Comparison of ENCODE assay signal across 8 cellular contexts in genomic region chr13:27826379-27827353, GRCh38. TPM values are rescaled to one million over a fixed set of nuclear protein-coding genes. Genes with fewer than 3 reads are reported as not detected.
DNase-seq lines count a peak whose midpoint lies in the region; ATAC-seq, FAIRE-seq and TF ChIP-seq lines count a peak whose summit lies in the region.

No MANE protein-coding gene starts in this region.

- peak overlapping the region; percentile 48 for H3K4me3 ChIP-seq in GM23338
- H3K4me3 ChIP-seq in WI38 (ENCODE audit: low read depth, low read length): peak overlapping the region; percentile 41; the same call in 1 of the 2 replicates
- H3K4me3 ChIP-seq in keratinocyte (ENCODE audit: control insufficient read depth in 2 of 3, extremely low read depth in 1 of 3, insufficient read depth in 2 of 3, low read depth in 1 of 3, low read length in 3 of 3): peak overlapping the region; percentile 11 to 59 (median 43)

- peak overlapping the region; percentile 92 for H2AFZ ChIP-seq in GM23338
- H2AFZ ChIP-seq in keratinocyte (ENCODE audit: control insufficient read depth, low read length): peak overlapping the region; percentile 72

- H3K9me3 Mint-ChIP-seq in GM23338: peaks cover 3% of the 10 kb centered on the region; the same call in 2 of the 3 replicates

- H3K27me3 Mint-ChIP-seq in GM23338 (ENCODE audit: insufficient read depth, low read depth, poor library complexity): peaks cover 96% of the 10 kb centered on the region

- H3K9me2 ChIP-seq in GM23338 (ENCODE audit: insufficient read depth): no peaks in the 10 kb centered on the region

- H3K79me2 ChIP-seq in GM23338 (replicated peaks; ENCODE audit: insufficient read depth): no peaks in the 10 kb centered on the region
- H3K79me2 ChIP-seq in keratinocyte (ENCODE audit: control insufficient read depth, insufficient read depth, low read length): no peaks in the 10 kb centered on the region

- no peaks in the 10 kb centered on the region for H3K9me1 ChIP-seq in keratinocyte (ENCODE audit: control insufficient read depth, extremely low read depth, insufficient read depth, low read length)

- FAIRE-seq in keratinocyte (lab: Jason Lieb, UNC): peak; percentile 69

- no peak overlapping the region for H3K27ac ChIP-seq in GM23338 (ENCODE audit: low read depth)
- no peak overlapping the region for H3K27ac ChIP-seq in caudate nucleus (ENCODE audit: low read depth, low read length)
- no peak overlapping the region for H3K27ac ChIP-seq in keratinocyte (ENCODE audit: control insufficient read depth, insufficient read depth, low read length)

- H3K36me3 Mint-ChIP-seq in GM23338 (ENCODE audit: low read depth): no peaks in the 10 kb centered on the region

- peak; percentile 71 for ATAC-seq in GM23338
- no peak for ATAC-seq in HG03139 (IDR thresholded peaks at IDR 0.05; ENCODE audit: unreplicated experiment)

- H3K4me3 Mint-ChIP-seq in GM23338: peak overlapping the region; percentile 70

- no peaks in the 10 kb centered on the region for H3K9me3 ChIP-seq in keratinocyte (ENCODE audit: control insufficient read depth, low read depth, low read length)

- H3K27me3 ChIP-seq in GM23338 (ENCODE audit: insufficient read depth): peaks cover 99% of the 10 kb centered on the region
- peaks cover 38% of the 10 kb centered on the region for H3K27me3 ChIP-seq in keratinocyte (ENCODE audit: control insufficient read depth, extremely low read depth, insufficient read depth, low read length)

- no peak overlapping the region for H3K9ac ChIP-seq in keratinocyte (ENCODE audit: control insufficient read depth, extremely low read depth, insufficient read depth, low read length)

- TF ChIP-seq CTCF in GM23338 (conservative IDR thresholded peaks at IDR 0.05; ENCODE audit: low read depth in 2 of 2): peak; percentile 87 to 88
- TF ChIP-seq CTCF in WI38 (IDR thresholded peaks at IDR 0.05; ENCODE audit: low read depth, low read length): peak; percentile 92
- peak; percentile 87 to 90 (median 89) for TF ChIP-seq CTCF in keratinocyte (optimal IDR thresholded peaks at IDR 0.05 in 1 of 3, IDR thresholded peaks at IDR 0.05 in 1 of 3, conservative IDR thresholded peaks at IDR 0.05 in 1 of 3; ENCODE audit: extremely low read depth in 1 of 3, insufficient read depth in 2 of 3, low read length in 3 of 3)

- H4K20me1 ChIP-seq in GM23338 (replicated peaks; ENCODE audit: insufficient read depth): peaks cover 4% of the 10 kb centered on the region
- H4K20me1 ChIP-seq in keratinocyte (ENCODE audit: control insufficient read depth, extremely low read depth, insufficient read depth, low read length): no peaks in the 10 kb centered on the region

- DNase-seq in AG20443 (ENCODE audit: low spot score) (peak; percentile 92), GM23338 (ENCODE audit: low spot score) (peak; percentile 93), NCI-H2196 (lab: John Stamatoyannopoulos, UW; ENCODE audit: unreplicated experiment) (peak; percentile 75), caudate nucleus (lab: John Stamatoyannopoulos, UW) (peak in 60 of 61 donors; percentile 3 to 81 (median 60)), keratinocyte (ENCODE audit: low read depth, low spot score) (peak; percentile 48)
- peak; percentile 46 to 64 (median 58) for DNase-seq in stimulated activated CD4-positive, alpha-beta T cell treated with anti-CD3 and anti-CD28 coated beads, Interleukin-12 subunit alpha, Interleukin-12 subunit beta, amount 100 ng/mL, for 48 hours (ENCODE audit: low read depth in 2 of 3, low spot score in 1 of 3)

- peaks cover 19% of the 10 kb centered on the region for H3F3A ChIP-seq in GM23338 (replicated peaks; ENCODE audit: low read depth)

- peak overlapping the region; percentile 74 for H3K4me2 ChIP-seq in GM23338
- H3K4me2 ChIP-seq in keratinocyte (ENCODE audit: control insufficient read depth, extremely low read depth, insufficient read depth, low read depth, low read length): peak overlapping the region; percentile 82

- no peak overlapping the region for H3K27ac Mint-ChIP-seq in GM23338

- H3K4me1 ChIP-seq in GM23338 (ENCODE audit: insufficient read depth) (peaks cover 40% of the 10 kb centered on the region), keratinocyte (ENCODE audit: control insufficient read depth, extremely low read depth, insufficient read depth, low read length) (no peaks in the 10 kb centered on the region)

- dilution Hi-C loops in keratinocyte (cut with MboI; ENCODE audit: extremely low pct_ligation_motif_present, low sequenced_read_pairs): loop anchor here (25.0 kb wide), 1 partner anchor 136 kb away; the partner anchor contains the start of gene CDX2

- peaks cover 42% of the 10 kb centered on the region for H3K4me1 Mint-ChIP-seq in GM23338

- no peaks in the 10 kb centered on the region for H3K36me3 ChIP-seq in GM23338 (ENCODE audit: insufficient read depth)
- H3K36me3 ChIP-seq in keratinocyte (ENCODE audit: control insufficient read depth in 2 of 2, extremely low read depth in 1 of 2, insufficient read depth in 2 of 2, low read length in 2 of 2): no peaks in the 10 kb centered on the region

TF ChIP-seq in GM23338, 12 proteins besides CTCF, POLR2A, EP300 and RAD21 (continues in another document):
- TF ChIP-seq ZNF331 (CRISPR knock-in tag; IDR thresholded peaks at IDR 0.05; ENCODE audit: low read depth): no peak
- no peak for TF ChIP-seq ZNF114 (CRISPR knock-in tag; IDR thresholded peaks at IDR 0.05)
- no peak for TF ChIP-seq ZNF462 (CRISPR knock-in tag; IDR thresholded peaks at IDR 0.05)
- no peak for TF ChIP-seq EZH2phosphoT487 (IDR thresholded peaks at IDR 0.05; ENCODE audit: unreplicated experiment)
- no peak for TF ChIP-seq JUNB (IDR thresholded peaks at IDR 0.05; ENCODE audit: unreplicated experiment)
- no peak for TF ChIP-seq NANOG (IDR thresholded peaks at IDR 0.05; ENCODE audit: borderline replicate concordance)

RNA-seq across cellular contexts. Expression of gene GSX1, which starts 34.4 kb away (rescaled TPM):
- not detected in 2 replicates for total RNA-seq in GM23338 (2014; rRNA removed; shearing (Covaris generic))
- polyA plus RNA-seq in GM23338 (2016; fragmentation: Nextera tagmentation; extraction: Ambion mirVana): not detected in 2 replicates
- not detected in 3 replicates for polyA plus RNA-seq in keratinocyte
- polyA plus RNA-seq in keratinocyte (2011; ENCODE audit: low read depth): not detected
- not detected in 2 replicates for polyA plus RNA-seq in keratinocyte (2011; cell fraction: cytosol; rRNA removed)
- not detected in 2 replicates for polyA plus RNA-seq in keratinocyte (2011; cell fraction: nucleus; rRNA removed)
- not detected in 2 replicates for polyA plus RNA-seq in keratinocyte (2012; ENCODE audit: low replicate concordance)
- not detected in 3 replicates for polyA minus RNA-seq in keratinocyte
- not detected for polyA minus RNA-seq in keratinocyte (2011; cell fraction: cytosol; rRNA and poly(A)+ RNA removed)
- not detected in 2 replicates for polyA minus RNA-seq in keratinocyte (2011; cell fraction: nucleus; rRNA and poly(A)+ RNA removed)
